Comparison of ENCODE assay signal across 6 cellular contexts in genomic region chr17:63984651-63985386, GRCh38. TPM values are rescaled to one million over a fixed set of nuclear protein-coding genes. Genes with fewer than 3 reads are reported as not detected.
A peak's percentile ranks its signal among the peaks of the same experiment; 100 is the strongest.
DNase-seq lines count a peak whose midpoint lies in the region; ATAC-seq, FAIRE-seq and TF ChIP-seq lines count a peak whose summit lies in the region.

No MANE protein-coding gene starts in this region.

- TF ChIP-seq CTCF in A549 (IDR thresholded peaks at IDR 0.05): no peak
- TF ChIP-seq CTCF in breast epithelium (IDR thresholded peaks at IDR 0.05): no peak
- no peak for TF ChIP-seq CTCF in pancreas (IDR thresholded peaks at IDR 0.05)

- peak in 1 of 2 experiments; percentile 41 for DNase-seq in A549 (ENCODE audit: low read depth in 1 of 2, low spot score in 1 of 2)
- peak; percentile 50 to 69 for DNase-seq in NOMO-1 (lab: John Stamatoyannopoulos, UW; ENCODE audit: unreplicated experiment in 2 of 2)
- DNase-seq in breast epithelium (ENCODE audit: low spot score in 2 of 2): no peak
- DNase-seq in pancreas: peak in 1 of 6 donors; percentile 38

- H3K27me3 ChIP-seq in breast epithelium: no peaks in the 10 kb centered on the region
- H3K27me3 ChIP-seq in pancreas: no peaks in the 10 kb centered on the region

- H3K4me3 ChIP-seq in A549: no peak overlapping the region
- H3K4me3 ChIP-seq in breast epithelium: no peak overlapping the region
- H3K4me3 ChIP-seq in pancreas: no peak overlapping the region

- H3K36me3 ChIP-seq in breast epithelium (no peaks in the 10 kb centered on the region), pancreas (no peaks in the 10 kb centered on the region)

- peaks cover 15% of the 10 kb centered on the region for H3K9me3 ChIP-seq in A549
- no peaks in the 10 kb centered on the region for H3K9me3 ChIP-seq in breast epithelium
- H3K9me3 ChIP-seq in pancreas: no peaks in the 10 kb centered on the region

- WGBS in A549 (ENCODE audit: missing lambda C conversion rate): 84% methylated on average over 16 of the region's 16 CpGs
- WGBS in pancreas, 2 donors: 79 to 85% methylated on average over 16 of the region's 16 CpGs

- no peak for TF ChIP-seq POLR2A in A549 (IDR thresholded peaks at IDR 0.05; ENCODE audit: low read length)
- no peak for TF ChIP-seq POLR2A in breast epithelium (IDR thresholded peaks at IDR 0.05)

- POLR2A ChIA-PET in A549 (lab: Yijun Ruan, JAX): no interaction called here

- H3K4me1 ChIP-seq in A549 (peaks cover 6% of the 10 kb centered on the region; the same call in 1 of the 3 replicates), breast epithelium (peaks cover 3 to 5% of the 10 kb centered on the region in 2 donors), pancreas (no peaks in the 10 kb centered on the region)

- ATAC-seq in A549: no peak
- peak; percentile 40 to 85 (median 70) for ATAC-seq in pancreas
- no peak for ATAC-seq in HG03571 (IDR thresholded peaks at IDR 0.05; ENCODE audit: unreplicated experiment)
- ATAC-seq in GM19395 (IDR thresholded peaks at IDR 0.05; ENCODE audit: unreplicated experiment): no peak

- no peak for TF ChIP-seq EP300 in A549 (IDR thresholded peaks at IDR 0.05)

- H3K4me2 ChIP-seq in A549: no peak overlapping the region

- CTCF ChIA-PET in A549 (lab: Yijun Ruan, JAX): interaction anchor here (0.5 to 14.8 kb wide), 19 partner anchors 10 to 204 kb away, joined by 3 to 150 read pairs (median 4); partner anchors contain the start of gene GH1

- intact Hi-C loops in breast epithelium (cut with DNase I; ENCODE audit: low total_unique reads): no loop called here
- intact Hi-C loops in pancreas (cut with DNase I): no loop called here

- no peak for FAIRE-seq in A549 (lab: Jason Lieb, UNC)
- FAIRE-seq in pancreas (lab: Jason Lieb, UNC): no peak

- H3K27ac ChIP-seq in A549 (no peak overlapping the region), breast epithelium (peak overlapping the region; percentile 57 to 88), pancreas (peak overlapping the region in 1 of 4 donors; percentile 12)

- TF ChIP-seq RAD21 in A549 (conservative IDR thresholded peaks at IDR 0.05 in 1 of 2, IDR thresholded peaks at IDR 0.05 in 1 of 2): no peak

TF ChIP-seq in A549, 52 proteins besides CTCF, POLR2A, EP300 and RAD21:
- TF ChIP-seq HOXB13 (CRISPR knock-in tag; IDR thresholded peaks at IDR 0.05; ENCODE audit: low read depth) (no peak), FOSL2 (IDR thresholded peaks at IDR 0.05) (no peak), FOSL2 (CRISPR knock-in tag; IDR thresholded peaks at IDR 0.05) (peak; percentile 54)
TF ChIP-seq in A549: peak in this region for 1.

RNA-seq across cellular contexts. Expression of gene SCN4A, which starts 12.1 kb away (rescaled TPM):
- polyA plus RNA-seq in A549 (2011; rRNA removed): 0.06 and 0.17 TPM in 2 replicates
- polyA plus RNA-seq in A549 (2012; cell fraction: cytosol; rRNA removed): 0.03 and 0.07 TPM in 2 replicates
- 0.05 TPM in 2 replicates for polyA plus RNA-seq in A549 (2012; cell fraction: nucleus; rRNA removed)
- polyA plus RNA-seq in A549 (2017; fragmentation: RNase III; extraction: RNeasy Plus Mini Kit Qiagen cat#74134 plus additional on column Dnase treatment): 0.03 to 0.08 TPM (median 0.03 TPM) in 3 replicates
- 0.45 and 0.88 TPM in 2 replicates for polyA minus RNA-seq in A549 (2011; rRNA and poly(A)+ RNA removed)
- 10 to 100 TPM in 2 of 3 donors, 1 to 10 TPM in 1; 1.0 to 16.7 (median 10.2) TPM for total RNA-seq in breast epithelium
- under 1 TPM; 0.04 to 0.41 (median 0.23) TPM for total RNA-seq in pancreas
- polyA plus RNA-seq in pancreas: 1 to 10 TPM in 1 of 2 donors, under 1 TPM in 1; 0.23 to 1.7 TPM

RNA-seq across cellular contexts. Expression of gene PRR29, which starts 13.3 kb away (rescaled TPM):
- polyA plus RNA-seq in A549 (2011; rRNA removed) (0.22 and 0.44 TPM in 2 replicates), A549 (2017; fragmentation: RNase III; extraction: RNeasy Plus Mini Kit Qiagen cat#74134 plus additional on column Dnase treatment) (0.67 to 1.2 TPM (median 0.68 TPM) in 3 replicates), pancreas (under 1 TPM; 0.35 to 0.46 TPM)
- polyA plus RNA-seq in A549 (2012; cell fraction: cytosol; rRNA removed): 0.33 and 0.61 TPM in 2 replicates
- 1.2 and 1.4 TPM in 2 replicates for polyA plus RNA-seq in A549 (2012; cell fraction: nucleus; rRNA removed)
- 0.50 and 0.54 TPM in 2 replicates for polyA minus RNA-seq in A549 (2011; rRNA and poly(A)+ RNA removed)
- total RNA-seq in breast epithelium (1 to 10 TPM in 1 of 3 donors, under 1 TPM in 2; 0.15 to 1.3 (median 0.16) TPM), pancreas (under 1 TPM in 4 of 6 donors, not detected in 2; 0.14 to 0.22 (median 0.20) TPM)

RNA-seq across cellular contexts. Expression of gene ICAM2, which starts 35.6 kb away (rescaled TPM):
- not detected in 2 replicates for polyA plus RNA-seq in A549 (2011; rRNA removed)
- 0.04 and 0.10 TPM in 2 replicates for polyA plus RNA-seq in A549 (2012; cell fraction: cytosol; rRNA removed)
- 0.18 TPM in 1 of 2 replicates, not detected in the other for polyA plus RNA-seq in A549 (2012; cell fraction: nucleus; rRNA removed)
- not detected in 3 replicates for polyA plus RNA-seq in A549 (2017; fragmentation: RNase III; extraction: RNeasy Plus Mini Kit Qiagen cat#74134 plus additional on column Dnase treatment)
- not detected in 2 replicates for polyA minus RNA-seq in A549 (2011; rRNA and poly(A)+ RNA removed)
- total RNA-seq in breast epithelium: 100 to 1,000 TPM in 1 of 3 donors, 10 to 100 TPM in 2; 26.1 to 106 (median 32.2) TPM
- total RNA-seq in pancreas: 10 to 100 TPM in 1 of 6 donors, 1 to 10 TPM in 5; 4.9 to 12.5 (median 6.6) TPM
- polyA plus RNA-seq in pancreas: 10 to 100 TPM; 14.8 to 19.1 TPM

RNA-seq across cellular contexts. Expression of gene CD79B, which starts 52.7 kb away (rescaled TPM):
- polyA plus RNA-seq in A549 (2011; rRNA removed) (0.14 and 0.19 TPM in 2 replicates), A549 (2017; fragmentation: RNase III; extraction: RNeasy Plus Mini Kit Qiagen cat#74134 plus additional on column Dnase treatment) (not detected in 3 replicates), pancreas (1 to 10 TPM; 1.1 to 1.2 TPM)
- polyA plus RNA-seq in A549 (2012; cell fraction: cytosol; rRNA removed): 0.08 and 0.17 TPM in 2 replicates
- polyA plus RNA-seq in A549 (2012; cell fraction: nucleus; rRNA removed): 0.05 TPM in 1 of 2 replicates, not detected in the other
- not detected in 2 replicates for polyA minus RNA-seq in A549 (2011; rRNA and poly(A)+ RNA removed)
- total RNA-seq in breast epithelium (1 to 10 TPM; 2.2 to 7.9 (median 3.4) TPM), pancreas (1 to 10 TPM in 1 of 6 donors, under 1 TPM in 5; 0.20 to 1.2 (median 0.61) TPM)

Comparison
In these comparisons a context has a peak if more than half of its experiments do, and no peak if none do; other contexts are left out.
1. ATAC-seq: peak in pancreas (4 of 4); none in A549 (0 of 2), HG03571 (single experiment) and GM19395 (single experiment).
2. DNase-seq: peak in NOMO-1 (2 of 2); none in breast epithelium (0 of 2).
3. H3K27ac ChIP-seq: peak in breast epithelium (2 of 2); none in A549 (0 of 2).